ENCODE assay signal across 8 cellular contexts in genomic region chr3:158103131-158103955, GRCh38. TPM values are rescaled to one million over a fixed set of nuclear protein-coding genes. Genes with fewer than 3 reads are reported as not detected.
DNase-seq lines count a peak whose midpoint lies in the region; ATAC-seq and TF ChIP-seq lines count a peak whose summit lies in the region.

No MANE protein-coding gene starts in this region.

- peaks cover 100% of the 10 kb centered on the region for H3K27me3 Mint-ChIP-seq in central memory CD8-positive, alpha-beta T cell

- H3K9me3 ChIP-seq in mucosa of descending colon (no peaks in the 10 kb centered on the region), SJCRH30 (replicated peaks) (no peaks in the 10 kb centered on the region)

- H3K36me3 ChIP-seq in mucosa of descending colon (ENCODE audit: low read depth) (no peaks in the 10 kb centered on the region), SJCRH30 (no peaks in the 10 kb centered on the region; the same call in 1 of the 2 replicates)

- no peak overlapping the region for H3K27ac ChIP-seq in SJCRH30

- no peaks in the 10 kb centered on the region for H3K9me3 Mint-ChIP-seq in central memory CD8-positive, alpha-beta T cell

- no peak overlapping the region for H3K27ac Mint-ChIP-seq in central memory CD8-positive, alpha-beta T cell (ENCODE audit: low read depth)

- intact Hi-C loops in mucosa of descending colon (cut with DNase I, micrococcal nuclease): no loop called here

- peak overlapping the region; percentile 86 for H3K4me3 Mint-ChIP-seq in central memory CD8-positive, alpha-beta T cell

- H3K4me1 ChIP-seq in mucosa of descending colon (ENCODE audit: low read depth) (peaks cover 26% of the 10 kb centered on the region), SJCRH30 (no peaks in the 10 kb centered on the region)

- peaks cover 34% of the 10 kb centered on the region for H3K4me1 Mint-ChIP-seq in central memory CD8-positive, alpha-beta T cell

- TF ChIP-seq CTCF in mucosa of descending colon (IDR thresholded peaks at IDR 0.05): no peak

- H3K4me3 ChIP-seq in mucosa of descending colon (no peak overlapping the region), SJCRH30 (no peak overlapping the region)

- peaks cover 22% of the 10 kb centered on the region for H3K36me3 Mint-ChIP-seq in central memory CD8-positive, alpha-beta T cell (ENCODE audit: insufficient read depth)

- H3K27me3 ChIP-seq in SJCRH30: no peaks in the 10 kb centered on the region

- DNase-seq in AG20443 (ENCODE audit: low spot score) (peak; percentile 64), mucosa of descending colon (peak; percentile 52 to 65 (median 64)), NCI-H146 treated with DMSO at 0.1 percent for 48 hours (lab: John Stamatoyannopoulos, UW; ENCODE audit: unreplicated experiment) (no peak), UCSD-AML1 (lab: John Stamatoyannopoulos, UW; ENCODE audit: unreplicated experiment) (no peak), SJCRH30 (no peak), SKM-1 treated with dmso at 0.1 percent for 144 hours (lab: John Stamatoyannopoulos, UW; ENCODE audit: unreplicated experiment) (no peak)
- no peak for DNase-seq in central memory CD8-positive, alpha-beta T cell (ENCODE audit: low spot score in 2 of 2)

- ATAC-seq in GM21786 (IDR thresholded peaks at IDR 0.05; ENCODE audit: unreplicated experiment) (peak; percentile 25), mucosa of descending colon (peak; percentile 78)
- ATAC-seq in central memory CD8-positive, alpha-beta T cell (replicated peaks; ENCODE audit: extremely low read depth, poor library complexity, severe bottlenecking): no peak

RNA-seq across cellular contexts. Expression of gene SHOX2, which starts 2.9 kb away (rescaled TPM):
- under 1 TPM in 1 of 3 donors, not detected in 2; 0.87 TPM for total RNA-seq in mucosa of descending colon
- 4.5 and 5.4 TPM in 2 replicates for total RNA-seq in SJCRH30 (2014; rRNA removed; shearing (Covaris generic))

RNA-seq across cellular contexts. Expression of gene RSRC1, which starts 6.5 kb away (rescaled TPM):
- 10 to 100 TPM; 26.6 to 41.9 (median 29.9) TPM for total RNA-seq in mucosa of descending colon
- 49.6 and 57.2 TPM in 2 replicates for total RNA-seq in SJCRH30 (2014; rRNA removed; shearing (Covaris generic))

Comparison
In these comparisons a context has a peak if more than half of its experiments do, and no peak if none do; other contexts are left out.
1. DNase-seq: peak in AG20443 (single experiment) and mucosa of descending colon (3 of 3); none in central memory CD8-positive, alpha-beta T cell (0 of 2), NCI-H146 treated with DMSO at 0.1 percent for 48 hours (single experiment), UCSD-AML1 (single experiment), SJCRH30 (0 of 2) and SKM-1 treated with dmso at 0.1 percent for 144 hours (single experiment).